10 cellular contexts compared by ENCODE assay signal in genomic region chr6:125512621-125513020, GRCh38.
DNase-seq lines count a peak whose midpoint lies in the region; ATAC-seq and TF ChIP-seq lines count a peak whose summit lies in the region.
"Had no signal": no experiment of that assay in that cellular context is flagged by ENCODE, and none has a peak within 500 bp of the region (broad histone marks: within the 10 kb centered on the region; RNA-seq: fewer than 3 reads in every experiment).

No MANE protein-coding gene starts in this region.

- no peak overlapping the region for H3K4me3 Mint-ChIP-seq in neural progenitor cell
- no peak overlapping the region for H3K4me3 Mint-ChIP-seq in activated CD4-positive, alpha-beta T cell treated with anti-CD3 and anti-CD28 coated beads for 36 hours
- H3K4me3 Mint-ChIP-seq: nephron had no signal

- H3K4me1 ChIP-seq in OCI-LY3 (ENCODE audit: low read length) (no peaks in the 10 kb centered on the region), neural progenitor cell (no peaks in the 10 kb centered on the region)

- TF ChIP-seq CTCF in HFF-Myc (IDR thresholded peaks at IDR 0.05; ENCODE audit: low read depth, low read length, missing control alignments) (peak; percentile 17), OCI-LY3 (IDR thresholded peaks at IDR 0.05; ENCODE audit: low read depth, low read length) (peak; percentile 45), neural progenitor cell (IDR thresholded peaks at IDR 0.05) (peak; percentile 57)

- no peaks in the 10 kb centered on the region for H3K36me3 Mint-ChIP-seq in neural progenitor cell
- no peaks in the 10 kb centered on the region for H3K36me3 Mint-ChIP-seq in activated CD4-positive, alpha-beta T cell treated with anti-CD3 and anti-CD28 coated beads for 36 hours (ENCODE audit: low read depth)

- H3K9me3 Mint-ChIP-seq in neural progenitor cell: peaks cover 8% of the 10 kb centered on the region
- H3K9me3 Mint-ChIP-seq in activated CD4-positive, alpha-beta T cell treated with anti-CD3 and anti-CD28 coated beads for 36 hours (ENCODE audit: low read depth): peaks cover 2% of the 10 kb centered on the region

- no peaks in the 10 kb centered on the region for H3F3A ChIP-seq in neural progenitor cell (ENCODE audit: low read depth)

- H3K9me3 ChIP-seq in OCI-LY3 (ENCODE audit: insufficient read depth, low read length): no peaks in the 10 kb centered on the region
- H3K9me3 ChIP-seq in neural progenitor cell (ENCODE audit: low read depth): no peaks in the 10 kb centered on the region

- no peak overlapping the region for H3K27ac Mint-ChIP-seq in neural progenitor cell
- H3K27ac Mint-ChIP-seq in activated CD4-positive, alpha-beta T cell treated with anti-CD3 and anti-CD28 coated beads for 36 hours: no peak overlapping the region
- H3K27ac Mint-ChIP-seq: nephron had no signal

- H3K27ac ChIP-seq in OCI-LY3 (ENCODE audit: low read length): no peak overlapping the region
- H3K27ac ChIP-seq in neural progenitor cell: no peak overlapping the region
- H3K27ac ChIP-seq: BLaER1 treated with 17β-estradiol and CSF1 and Interleukin-3, amounts not matched to agents 10 nM and 100 nM had no signal

- no peaks in the 10 kb centered on the region for H3K27me3 ChIP-seq in OCI-LY3 (ENCODE audit: low read depth, low read length)
- no peaks in the 10 kb centered on the region for H3K27me3 ChIP-seq in neural progenitor cell
- H3K27me3 ChIP-seq: BLaER1 treated with 17β-estradiol and CSF1 and Interleukin-3, amounts not matched to agents 10 nM and 100 nM had no signal

- H2AFZ ChIP-seq in OCI-LY3 (ENCODE audit: low read depth, low read length): no peak overlapping the region
- H2AFZ ChIP-seq in neural progenitor cell (replicated peaks): no peak overlapping the region

- ATAC-seq in activated CD4-positive, alpha-beta T cell treated with anti-CD3 and anti-CD28 coated beads for 36 hours: no peak

- H3K9ac ChIP-seq in OCI-LY3 (ENCODE audit: low read length) (no peak overlapping the region), neural progenitor cell (no peak overlapping the region)
- H3K9ac ChIP-seq: BLaER1 treated with 17β-estradiol and CSF1 and Interleukin-3, amounts not matched to agents 10 nM and 100 nM had no signal

- no peaks in the 10 kb centered on the region for H4K20me1 ChIP-seq in OCI-LY3 (ENCODE audit: insufficient read depth, low read length)
- H4K20me1 ChIP-seq in neural progenitor cell (ENCODE audit: low read depth): no peaks in the 10 kb centered on the region
- H4K20me1 ChIP-seq: BLaER1 treated with 17β-estradiol and CSF1 and Interleukin-3, amounts not matched to agents 10 nM and 100 nM had no signal

- H3K79me2 ChIP-seq in OCI-LY3 (ENCODE audit: low read length): no peaks in the 10 kb centered on the region
- no peaks in the 10 kb centered on the region for H3K79me2 ChIP-seq in neural progenitor cell (ENCODE audit: low read depth)

- CTCF ChIA-PET in activated CD4-positive, alpha-beta T cell treated with anti-CD3 and anti-CD28 coated beads for 36 hours (lab: Charles Lee): no interaction called here

- intact Hi-C loops in activated CD4-positive, alpha-beta T cell treated with anti-CD3 and anti-CD28 coated beads for 36 hours (cut with DNase I, micrococcal nuclease): loop anchor here (5.0 to 10.0 kb wide), 3 partner anchors 240 to 255 kb away; no protein-coding TSS in a partner anchor

- no peaks in the 10 kb centered on the region for H3K27me3 Mint-ChIP-seq in neural progenitor cell (ENCODE audit: insufficient read depth, low read depth)
- H3K27me3 Mint-ChIP-seq in activated CD4-positive, alpha-beta T cell treated with anti-CD3 and anti-CD28 coated beads for 36 hours: peaks cover 4% of the 10 kb centered on the region

- H3K4me3 ChIP-seq in HFF-Myc (replicated peaks; ENCODE audit: low read depth, low read length): no peak overlapping the region
- no peak overlapping the region for H3K4me3 ChIP-seq in OCI-LY3 (ENCODE audit: low read length)
- H3K4me3 ChIP-seq in neural progenitor cell: no peak overlapping the region
- H3K4me3 ChIP-seq: BLaER1 treated with 17β-estradiol and CSF1 and Interleukin-3, amounts not matched to agents 10 nM and 100 nM had no signal

- H3K4me2 ChIP-seq in OCI-LY3 (ENCODE audit: low read length) (no peak overlapping the region), neural progenitor cell (no peak overlapping the region)
- H3K4me2 ChIP-seq: BLaER1 treated with 17β-estradiol and CSF1 and Interleukin-3, amounts not matched to agents 10 nM and 100 nM had no signal

- DNase-seq in NCI-H2196 (lab: John Stamatoyannopoulos, UW; ENCODE audit: unreplicated experiment) (peak; percentile 21), NCI-H2196 treated with DMSO at 0.1 percent for 48 hours (lab: John Stamatoyannopoulos, UW; ENCODE audit: unreplicated experiment) (no peak), HFF-Myc (ENCODE audit: extremely low read depth, low read depth) (no peak), neural progenitor cell (ENCODE audit: low spot score) (peak; percentile 47), HuH-7 (ENCODE audit: low spot score) (no peak), NCI-H1436 treated with DMSO at 0.1 percent for 48 hours (lab: John Stamatoyannopoulos, UW) (no peak)
- DNase-seq in activated CD4-positive, alpha-beta T cell treated with anti-CD3 and anti-CD28 coated beads for 36 hours: no peak

- H3K36me3 ChIP-seq in OCI-LY3 (replicated peaks; ENCODE audit: low read depth, low read length): no peaks in the 10 kb centered on the region
- no peaks in the 10 kb centered on the region for H3K36me3 ChIP-seq in neural progenitor cell
- H3K36me3 ChIP-seq: BLaER1 treated with 17β-estradiol and CSF1 and Interleukin-3, amounts not matched to agents 10 nM and 100 nM had no signal

- POLR2A ChIA-PET in activated CD4-positive, alpha-beta T cell treated with anti-CD3 and anti-CD28 coated beads for 36 hours (lab: Charles Lee): no interaction called here

- no peaks in the 10 kb centered on the region for H3K4me1 Mint-ChIP-seq in neural progenitor cell
- H3K4me1 Mint-ChIP-seq in activated CD4-positive, alpha-beta T cell treated with anti-CD3 and anti-CD28 coated beads for 36 hours: no peaks in the 10 kb centered on the region

Comparison
In these comparisons a context has a peak if more than half of its experiments do, and no peak if none do; other contexts are left out.
1. DNase-seq: peak in NCI-H2196 (single experiment) and neural progenitor cell (single experiment); none in NCI-H2196 treated with DMSO at 0.1 percent for 48 hours (single experiment), HFF-Myc (single experiment), activated CD4-positive, alpha-beta T cell treated with anti-CD3 and anti-CD28 coated beads for 36 hours (single experiment), HuH-7 (single experiment) and NCI-H1436 treated with DMSO at 0.1 percent for 48 hours (single experiment).
2. Peak in every context shown above with its lines, with median percentiles within 50 percentile points of each other: CTCF ChIP-seq.